In the genomic region with DNA sequence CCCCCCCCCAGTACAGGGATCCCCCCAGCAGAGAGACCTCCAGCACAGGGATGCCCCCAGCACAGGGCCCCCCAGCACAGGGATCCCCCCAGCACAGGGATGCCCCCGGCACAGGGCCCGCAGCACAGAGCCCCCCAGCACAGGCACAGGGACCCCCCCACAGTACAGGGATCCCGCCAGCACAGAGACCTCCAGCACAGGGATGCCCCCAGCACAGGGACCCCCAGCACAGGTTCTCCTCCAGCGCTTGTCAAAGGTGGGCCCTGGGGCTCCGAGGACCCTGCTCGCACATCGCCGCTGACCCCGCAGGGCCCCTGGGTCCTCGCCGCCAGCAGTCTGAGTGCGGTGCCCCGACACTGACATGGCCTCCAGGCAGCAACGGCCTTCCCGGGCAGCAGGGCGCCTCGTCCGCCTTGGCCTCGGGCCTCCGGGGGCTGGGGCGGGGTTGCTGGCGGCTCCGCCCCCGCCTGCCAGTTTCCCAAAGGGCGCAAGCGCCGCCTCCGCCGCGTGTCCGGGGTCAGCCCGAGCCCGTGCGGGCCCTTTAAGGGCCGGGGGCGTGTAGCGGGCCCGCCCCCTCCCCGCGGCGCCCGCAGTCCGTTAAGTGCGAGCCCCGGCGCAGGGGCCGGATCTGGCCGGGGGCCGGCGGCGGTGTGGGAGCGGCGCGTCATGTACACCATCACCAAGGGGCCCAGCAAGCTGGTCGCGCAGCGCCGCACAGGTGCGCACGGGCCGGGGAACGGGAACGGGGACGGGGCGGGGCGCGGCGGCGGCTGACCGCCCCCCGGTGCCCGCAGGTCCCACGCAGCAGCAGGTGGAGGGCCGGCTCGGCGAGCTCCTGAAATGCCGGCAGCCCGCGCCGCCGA, we compare ENCODE assay signal across 1 cellular context.
TF ChIP-seq lines count a peak whose summit lies in the region.

A gene with protein sequence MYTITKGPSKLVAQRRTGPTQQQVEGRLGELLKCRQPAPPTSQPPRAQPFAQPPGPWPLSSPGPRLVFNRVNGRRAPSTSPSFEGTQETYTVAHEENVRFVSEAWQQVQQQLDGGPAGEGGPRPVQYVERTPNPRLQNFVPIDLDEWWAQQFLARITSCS (plus strand): TSS at position 503 of the 863 bp plus-strand sequence. CDS start 164 bp downstream, at position 667.

TF ChIP-seq in GM12878, 131 proteins besides CTCF, POLR2A, EP300 and RAD21 (continued from another document):
- TF ChIP-seq, protein P1, sequence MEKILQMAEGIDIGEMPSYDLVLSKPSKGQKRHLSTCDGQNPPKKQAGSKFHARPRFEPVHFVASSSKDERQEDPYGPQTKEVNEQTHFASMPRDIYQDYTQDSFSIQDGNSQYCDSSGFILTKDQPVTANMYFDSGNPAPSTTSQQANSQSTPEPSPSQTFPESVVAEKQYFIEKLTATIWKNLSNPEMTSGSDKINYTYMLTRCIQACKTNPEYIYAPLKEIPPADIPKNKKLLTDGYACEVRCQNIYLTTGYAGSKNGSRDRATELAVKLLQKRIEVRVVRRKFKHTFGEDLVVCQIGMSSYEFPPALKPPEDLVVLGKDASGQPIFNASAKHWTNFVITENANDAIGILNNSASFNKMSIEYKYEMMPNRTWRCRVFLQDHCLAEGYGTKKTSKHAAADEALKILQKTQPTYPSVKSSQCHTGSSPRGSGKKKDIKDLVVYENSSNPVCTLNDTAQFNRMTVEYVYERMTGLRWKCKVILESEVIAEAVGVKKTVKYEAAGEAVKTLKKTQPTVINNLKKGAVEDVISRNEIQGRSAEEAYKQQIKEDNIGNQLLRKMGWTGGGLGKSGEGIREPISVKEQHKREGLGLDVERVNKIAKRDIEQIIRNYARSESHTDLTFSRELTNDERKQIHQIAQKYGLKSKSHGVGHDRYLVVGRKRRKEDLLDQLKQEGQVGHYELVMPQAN (conservative IDR thresholded peaks at IDR 0.05), result peak; percentile 73
- TF ChIP-seq GATAD2B (conservative IDR thresholded peaks at IDR 0.05; ENCODE audit: low read depth) (peak; percentile 93; the same call in 1 of the 2 replicates), POLR2AphosphoS2 (IDR thresholded peaks at IDR 0.05; ENCODE audit: low read depth, low read length) (peak; percentile 78; the same call in 1 of the 2 replicates), PAX5 (IDR thresholded peaks at IDR 0.05; ENCODE audit: borderline replicate concordance, low read depth, low read length) (0 out of 2 replicates have a peak, but pooled peaks have one; percentile 21), SP1 (IDR thresholded peaks at IDR 0.05; ENCODE audit: low read depth, low read length) (peak; percentile 54), YY1 (IDR thresholded peaks at IDR 0.05; ENCODE audit: low read depth, low read length) (peak; percentile 44; the same call in 1 of the 2 replicates), IKZF1 (conservative IDR thresholded peaks at IDR 0.05) (peak; percentile 63), LARP7 (IDR thresholded peaks at IDR 0.05) (peak; percentile 87), PML (IDR thresholded peaks at IDR 0.05; ENCODE audit: low read length) (no peak), SRF (IDR thresholded peaks at IDR 0.05; ENCODE audit: low read depth in 2 of 2, low read length in 2 of 2) (peak in 1 of 2 experiments; percentile 20; a peak in 1 of 4 replicates), TCF12 (IDR thresholded peaks at IDR 0.05; ENCODE audit: low read depth, low read length) (0 out of 2 replicates have a peak, but pooled peaks have one; percentile 2), CHD1 (IDR thresholded peaks at IDR 0.05; ENCODE audit: low read depth, low read length) (no peak), HDAC6 (IDR thresholded peaks at IDR 0.05; ENCODE audit: unreplicated experiment) (peak; percentile 67), MXI1 (IDR thresholded peaks at IDR 0.05; ENCODE audit: low read depth, low read length) (peak; percentile 81), EZH2 (IDR thresholded peaks at IDR 0.05; ENCODE audit: borderline replicate concordance, control insufficient read depth, low read depth, low read length) (no peak), NR2C1 (IDR thresholded peaks at IDR 0.05) (peak; percentile 51), JUND (IDR thresholded peaks at IDR 0.05; ENCODE audit: low read depth, low read length) (no peak), KLF5 (IDR thresholded peaks at IDR 0.05; ENCODE audit: partially characterized antibody) (peak; percentile 41), SMARCA5 (IDR thresholded peaks at IDR 0.05) (peak; percentile 50; the same call in 1 of the 2 replicates)
- TF ChIP-seq, protein P2, sequence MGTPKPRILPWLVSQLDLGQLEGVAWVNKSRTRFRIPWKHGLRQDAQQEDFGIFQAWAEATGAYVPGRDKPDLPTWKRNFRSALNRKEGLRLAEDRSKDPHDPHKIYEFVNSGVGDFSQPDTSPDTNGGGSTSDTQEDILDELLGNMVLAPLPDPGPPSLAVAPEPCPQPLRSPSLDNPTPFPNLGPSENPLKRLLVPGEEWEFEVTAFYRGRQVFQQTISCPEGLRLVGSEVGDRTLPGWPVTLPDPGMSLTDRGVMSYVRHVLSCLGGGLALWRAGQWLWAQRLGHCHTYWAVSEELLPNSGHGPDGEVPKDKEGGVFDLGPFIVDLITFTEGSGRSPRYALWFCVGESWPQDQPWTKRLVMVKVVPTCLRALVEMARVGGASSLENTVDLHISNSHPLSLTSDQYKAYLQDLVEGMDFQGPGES (IDR thresholded peaks at IDR 0.05), result no peak
- TF ChIP-seq, protein P3, sequence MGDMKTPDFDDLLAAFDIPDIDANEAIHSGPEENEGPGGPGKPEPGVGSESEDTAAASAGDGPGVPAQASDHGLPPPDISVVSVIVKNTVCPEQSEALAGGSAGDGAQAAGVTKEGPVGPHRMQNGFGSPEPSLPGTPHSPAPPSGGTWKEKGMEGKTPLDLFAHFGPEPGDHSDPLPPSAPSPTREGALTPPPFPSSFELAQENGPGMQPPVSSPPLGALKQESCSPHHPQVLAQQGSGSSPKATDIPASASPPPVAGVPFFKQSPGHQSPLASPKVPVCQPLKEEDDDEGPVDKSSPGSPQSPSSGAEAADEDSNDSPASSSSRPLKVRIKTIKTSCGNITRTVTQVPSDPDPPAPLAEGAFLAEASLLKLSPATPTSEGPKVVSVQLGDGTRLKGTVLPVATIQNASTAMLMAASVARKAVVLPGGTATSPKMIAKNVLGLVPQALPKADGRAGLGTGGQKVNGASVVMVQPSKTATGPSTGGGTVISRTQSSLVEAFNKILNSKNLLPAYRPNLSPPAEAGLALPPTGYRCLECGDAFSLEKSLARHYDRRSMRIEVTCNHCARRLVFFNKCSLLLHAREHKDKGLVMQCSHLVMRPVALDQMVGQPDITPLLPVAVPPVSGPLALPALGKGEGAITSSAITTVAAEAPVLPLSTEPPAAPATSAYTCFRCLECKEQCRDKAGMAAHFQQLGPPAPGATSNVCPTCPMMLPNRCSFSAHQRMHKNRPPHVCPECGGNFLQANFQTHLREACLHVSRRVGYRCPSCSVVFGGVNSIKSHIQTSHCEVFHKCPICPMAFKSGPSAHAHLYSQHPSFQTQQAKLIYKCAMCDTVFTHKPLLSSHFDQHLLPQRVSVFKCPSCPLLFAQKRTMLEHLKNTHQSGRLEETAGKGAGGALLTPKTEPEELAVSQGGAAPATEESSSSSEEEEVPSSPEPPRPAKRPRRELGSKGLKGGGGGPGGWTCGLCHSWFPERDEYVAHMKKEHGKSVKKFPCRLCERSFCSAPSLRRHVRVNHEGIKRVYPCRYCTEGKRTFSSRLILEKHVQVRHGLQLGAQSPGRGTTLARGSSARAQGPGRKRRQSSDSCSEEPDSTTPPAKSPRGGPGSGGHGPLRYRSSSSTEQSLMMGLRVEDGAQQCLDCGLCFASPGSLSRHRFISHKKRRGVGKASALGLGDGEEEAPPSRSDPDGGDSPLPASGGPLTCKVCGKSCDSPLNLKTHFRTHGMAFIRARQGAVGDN (IDR thresholded peaks at IDR 0.05), result peak; percentile 39
- TF ChIP-seq, protein P4, sequence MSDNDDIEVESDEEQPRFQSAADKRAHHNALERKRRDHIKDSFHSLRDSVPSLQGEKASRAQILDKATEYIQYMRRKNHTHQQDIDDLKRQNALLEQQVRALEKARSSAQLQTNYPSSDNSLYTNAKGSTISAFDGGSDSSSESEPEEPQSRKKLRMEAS (IDR thresholded peaks at IDR 0.05; ENCODE audit: low read depth, low read length), result peak; percentile 47; the same call in 1 of the 2 replicates
